ENCODE assay signal across 8 cellular contexts in genomic region chrX:78104447-78105176, GRCh38. TPM values are rescaled to one million over a fixed set of nuclear protein-coding genes. Genes with fewer than 3 reads are reported as not detected.
DNase-seq lines count a peak whose midpoint lies in the region; ATAC-seq and TF ChIP-seq lines count a peak whose summit lies in the region.

No MANE protein-coding gene starts in this region.

- peak overlapping the region; percentile 75 to 97 (median 96) for H3K27ac ChIP-seq in heart right ventricle

- peak overlapping the region; percentile 51 to 91 (median 82) for H3K4me3 ChIP-seq in heart right ventricle

- H3K4me1 ChIP-seq in heart right ventricle = peaks cover 0 to 46% (median 32%) of the 10 kb centered on the region in 9 donors

- H3K9me3 ChIP-seq in heart right ventricle = peaks cover 0 to 9% (median 0%) of the 10 kb centered on the region in 11 donors

- no peaks in the 10 kb centered on the region for H3K27me3 Mint-ChIP-seq in progenitor cell of endocrine pancreas

- H3K4me1 Mint-ChIP-seq in progenitor cell of endocrine pancreas (ENCODE audit: low read depth) = peaks cover 26% of the 10 kb centered on the region

- TF ChIP-seq CTCF in heart right ventricle (IDR thresholded peaks at IDR 0.05) = no peak
- no peak for TF ChIP-seq CTCF in progenitor cell of endocrine pancreas (IDR thresholded peaks at IDR 0.05; ENCODE audit: unreplicated experiment)

- DNase-seq in NCI-H1436 (lab: John Stamatoyannopoulos, UW) = peak; percentile 25
- DNase-seq in NCI-H1436 treated with DMSO at 0.1 percent for 48 hours (lab: John Stamatoyannopoulos, UW) = no peak
- peak in 34 of 56 donors; percentile 0 to 39 (median 8) for DNase-seq in amygdala (lab: John Stamatoyannopoulos, UW)
- peak; percentile 18 to 40 for DNase-seq in heart right ventricle
- DNase-seq in progenitor cell of endocrine pancreas (ENCODE audit: low spot score, unreplicated experiment) = no peak
- DNase-seq in hepatic stellate cell (ENCODE audit: low spot score) = no peak

- peaks cover 0 to 6% (median 0%) of the 10 kb centered on the region in 7 donors for H3K27me3 ChIP-seq in heart right ventricle

- H3K4me3 Mint-ChIP-seq in progenitor cell of endocrine pancreas (ENCODE audit: low read depth) = peak overlapping the region; percentile 90

- intact Hi-C loops in heart right ventricle (cut with DNase I) = loop anchor here in 5 of 10 donors (5.0 to 10.0 kb wide), 4 partner anchors 190 to 210 kb away; partner anchors contain the start of genes ATP7A (in 2 of the 5), COX7B (in 1 of the 5) and MAGT1 (in 1 of the 5)

- peaks cover 0 to 12% (median 0%) of the 10 kb centered on the region in 9 donors for H3K36me3 ChIP-seq in heart right ventricle

- H3K9me3 Mint-ChIP-seq in progenitor cell of endocrine pancreas (ENCODE audit: low read depth) = peaks cover 19% of the 10 kb centered on the region

- H3K36me3 Mint-ChIP-seq in progenitor cell of endocrine pancreas (ENCODE audit: insufficient read depth) = peaks cover 7% of the 10 kb centered on the region

- ATAC-seq in HG03520 (IDR thresholded peaks at IDR 0.05; ENCODE audit: unreplicated experiment) = peak; percentile 32
- peak; percentile 44 to 77 (median 61) for ATAC-seq in heart right ventricle

- H3K27ac Mint-ChIP-seq in progenitor cell of endocrine pancreas = peak overlapping the region; percentile 96

- WGBS in heart right ventricle, 2 donors = 0 to 1% methylated on average over 23 to 27 of the region's 27 CpGs

TF ChIP-seq in PFSK-1, 5 proteins besides CTCF, POLR2A, EP300 and RAD21:
- TF ChIP-seq SIN3A (IDR thresholded peaks at IDR 0.05; ENCODE audit: borderline replicate concordance, insufficient read depth, low read length) (0 out of 2 replicates have a peak, but pooled peaks have one; percentile 4), POLR2AphosphoS5 (IDR thresholded peaks at IDR 0.05; ENCODE audit: low read depth, low read length) (no peak; the same call in 1 of the 2 replicates)

RNA-seq across cellular contexts. Expression of gene PGK1, which starts 0.6 kb away (rescaled TPM):
- 267 TPM for polyA plus RNA-seq in PFSK-1 (2012; ENCODE audit: insufficient read length, low read depth)
- total RNA-seq in heart right ventricle = 100 to 1,000 TPM; 414 to 824 (median 460) TPM
- polyA plus RNA-seq in heart right ventricle = 100 to 1,000 TPM in 1 of 2 donors, 10 to 100 TPM in 1; 46.6 to 253 TPM
- total RNA-seq in progenitor cell of endocrine pancreas = 156 and 162 TPM in 2 replicates

RNA-seq across cellular contexts. Expression of gene TAF9B, which starts 34.8 kb away (rescaled TPM):
- 8.1 TPM for polyA plus RNA-seq in PFSK-1 (2012; ENCODE audit: insufficient read length, low read depth)
- 10 to 100 TPM; 16.4 to 27.8 (median 22.5) TPM for total RNA-seq in heart right ventricle
- polyA plus RNA-seq in heart right ventricle = 10 to 100 TPM in 1 of 2 donors, 1 to 10 TPM in 1; 9.8 to 11.5 TPM
- 27.5 and 27.9 TPM in 2 replicates for total RNA-seq in progenitor cell of endocrine pancreas

Comparison
In these comparisons a context has a peak if more than half of its experiments do, and no peak if none do; other contexts are left out.
1. DNase-seq: peak in NCI-H1436 (single experiment), amygdala (34 of 56) and heart right ventricle (2 of 2); none in NCI-H1436 treated with DMSO at 0.1 percent for 48 hours (single experiment), progenitor cell of endocrine pancreas (single experiment) and hepatic stellate cell (single experiment).